ENCODE assay signal across 28 cellular contexts in the genomic region with DNA sequence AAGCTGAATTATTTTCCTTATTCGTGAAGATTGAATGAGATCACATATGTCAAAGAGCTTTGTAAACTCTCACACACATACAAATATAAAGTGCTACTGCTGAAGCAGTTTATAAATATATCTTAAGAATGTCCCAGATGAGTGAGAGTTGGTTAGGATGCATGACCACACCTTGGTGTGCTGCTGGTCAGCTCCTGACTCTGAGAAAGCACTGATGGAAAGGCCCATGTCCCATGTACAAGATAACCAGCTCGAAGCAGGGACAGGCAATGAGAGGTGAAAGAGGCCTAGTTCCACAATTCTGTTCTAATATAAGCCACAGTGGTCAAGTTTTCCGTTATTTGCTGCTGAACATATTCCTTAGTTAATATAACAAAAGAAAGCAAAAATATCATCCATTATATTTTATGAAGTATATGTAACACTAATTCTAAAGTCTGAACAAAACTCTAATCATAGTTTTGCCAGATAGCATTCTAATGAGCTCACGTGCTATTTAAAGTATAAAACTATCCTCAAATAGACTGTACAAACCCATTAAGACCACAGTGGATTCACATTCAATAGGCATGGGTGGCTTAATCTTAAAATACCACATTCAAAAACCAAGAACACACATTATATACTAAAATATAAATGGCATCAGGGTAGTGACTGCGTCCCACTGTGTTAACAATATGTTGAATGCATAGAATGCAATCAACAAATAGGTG.
"Had no signal": no experiment of that assay in that cellular context is flagged by ENCODE, and none has a peak within 500 bp of the region (broad histone marks: within the 10 kb centered on the region; RNA-seq: fewer than 3 reads in every experiment).

No MANE protein-coding gene starts in this region.

- DNase-seq: activated CD4-positive, alpha-beta memory T cell treated with anti-CD3 and anti-CD28 coated beads for 36 hours; activated CD4-positive, alpha-beta T cell treated with anti-CD3 and anti-CD28 coated beads for 36 hours; activated CD4-positive, alpha-beta T cell treated with anti-CD3 and anti-CD28 coated beads, Interleukin-2, amount 10 ng/mL, durations not matched to agents 24 days and 14 days; activated CD4-positive, CD25-positive, alpha-beta regulatory T cell; activated CD4-positive, CD25-positive, alpha-beta regulatory T cell treated with anti-CD3 and anti-CD28 coated beads, Interleukin-2, amount 50 U/mL, for 72 hours; activated CD8-positive, alpha-beta memory T cell treated with anti-CD3 and anti-CD28 coated beads, Interleukin-2, amount 10 ng/mL, durations not matched to agents 7 days and 5 days; activated CD8-positive, alpha-beta memory T cell treated with anti-CD3 and anti-CD28 coated beads, Interleukin-2, amount 50 U/mL, for 4 hours; activated CD8-positive, alpha-beta T cell treated with anti-CD3 and anti-CD28 coated beads, Interleukin-2, amount 10 ng/mL, durations not matched to agents 7 days and 5 days; activated gamma-delta T cell; activated naive CD4-positive, alpha-beta T cell; activated naive CD4-positive, alpha-beta T cell treated with anti-CD3 and anti-CD28 coated beads, Interleukin-2, amount 10 ng/mL, durations not matched to agents 7 days and 5 days; activated naive CD8-positive, alpha-beta T cell treated with anti-CD3 and anti-CD28 coated beads, Interleukin-2, amount 10 ng/mL, durations not matched to agents 7 days and 5 days; activated T-cell treated with anti-CD3 and anti-CD28 coated beads, Interleukin-2, amount 50 U/mL, for 1 hour; activated T-cell treated with anti-CD3 and anti-CD28 coated beads, Interleukin-2, amount 50 U/mL, for 48 hours; central memory CD4-positive, alpha-beta T cell; cerebellar nuclear complex; colonic mucosa; effector CD8-positive, alpha-beta T cell; esophagus squamous epithelium; foreskin melanocyte; T-helper 1 cell; T-helper 2 cell had no signal

- H3K4me1 ChIP-seq: breast epithelium, colonic mucosa had no signal

- H3K27me3 ChIP-seq: ascending aorta, breast epithelium, cardiac muscle cell, colonic mucosa, esophagus squamous epithelium had no signal

- H3K4me3 ChIP-seq: ascending aorta, breast epithelium, cardiac muscle cell, colonic mucosa, esophagus squamous epithelium had no signal

- H3K27ac Mint-ChIP-seq: activated CD4-positive, alpha-beta memory T cell treated with anti-CD3 and anti-CD28 coated beads for 36 hours; activated CD4-positive, alpha-beta T cell treated with anti-CD3 and anti-CD28 coated beads for 36 hours; activated CD4-positive, alpha-beta T cell treated with anti-CD3 and anti-CD28 coated beads, Interleukin-2, amount 10 ng/mL, durations not matched to agents 24 days and 14 days; activated CD8-positive, alpha-beta memory T cell treated with anti-CD3 and anti-CD28 coated beads, Interleukin-2, amount 10 ng/mL, durations not matched to agents 7 days and 5 days; activated CD8-positive, alpha-beta T cell treated with anti-CD3 and anti-CD28 coated beads, Interleukin-2, amount 10 ng/mL, durations not matched to agents 7 days and 5 days; activated naive CD4-positive, alpha-beta T cell treated with anti-CD3 and anti-CD28 coated beads, Interleukin-2, amount 10 ng/mL, durations not matched to agents 7 days and 5 days; activated naive CD8-positive, alpha-beta T cell treated with anti-CD3 and anti-CD28 coated beads, Interleukin-2, amount 10 ng/mL, durations not matched to agents 7 days and 5 days; brain had no signal

- H3K36me3 ChIP-seq: breast epithelium, cardiac muscle cell, colonic mucosa had no signal

- H3K4me1 Mint-ChIP-seq: activated CD4-positive, alpha-beta T cell treated with anti-CD3 and anti-CD28 coated beads for 36 hours; activated CD8-positive, alpha-beta memory T cell treated with anti-CD3 and anti-CD28 coated beads, Interleukin-2, amount 10 ng/mL, durations not matched to agents 7 days and 5 days; activated naive CD4-positive, alpha-beta T cell treated with anti-CD3 and anti-CD28 coated beads, Interleukin-2, amount 10 ng/mL, durations not matched to agents 7 days and 5 days; brain had no signal

- H3K9me3 Mint-ChIP-seq: activated CD4-positive, alpha-beta memory T cell treated with anti-CD3 and anti-CD28 coated beads for 36 hours; activated naive CD4-positive, alpha-beta T cell treated with anti-CD3 and anti-CD28 coated beads, Interleukin-2, amount 10 ng/mL, durations not matched to agents 7 days and 5 days; activated naive CD4-positive, alpha-beta T cell treated with anti-CD3 and anti-CD28 coated beads, Interleukin-2, amount 50 U/mL, for 72 hours; activated naive CD8-positive, alpha-beta T cell treated with anti-CD3 and anti-CD28 coated beads, Interleukin-2, amount 10 ng/mL, durations not matched to agents 7 days and 5 days; brain had no signal

- H3K27me3 Mint-ChIP-seq: activated CD4-positive, alpha-beta memory T cell treated with anti-CD3 and anti-CD28 coated beads for 36 hours; activated CD4-positive, alpha-beta T cell treated with anti-CD3 and anti-CD28 coated beads for 36 hours; activated CD4-positive, alpha-beta T cell treated with anti-CD3 and anti-CD28 coated beads, Interleukin-2, amount 10 ng/mL, durations not matched to agents 24 days and 14 days; activated CD8-positive, alpha-beta memory T cell treated with anti-CD3 and anti-CD28 coated beads, Interleukin-2, amount 10 ng/mL, durations not matched to agents 7 days and 5 days; activated naive CD4-positive, alpha-beta T cell treated with anti-CD3 and anti-CD28 coated beads, Interleukin-2, amount 10 ng/mL, durations not matched to agents 7 days and 5 days; activated naive CD8-positive, alpha-beta T cell treated with anti-CD3 and anti-CD28 coated beads, Interleukin-2, amount 10 ng/mL, durations not matched to agents 7 days and 5 days; brain had no signal

- H3K4me3 Mint-ChIP-seq: activated CD4-positive, alpha-beta memory T cell treated with anti-CD3 and anti-CD28 coated beads for 36 hours; activated CD4-positive, alpha-beta T cell treated with anti-CD3 and anti-CD28 coated beads for 36 hours; activated CD4-positive, alpha-beta T cell treated with anti-CD3 and anti-CD28 coated beads, Interleukin-2, amount 10 ng/mL, durations not matched to agents 24 days and 14 days; activated CD8-positive, alpha-beta memory T cell treated with anti-CD3 and anti-CD28 coated beads, Interleukin-2, amount 10 ng/mL, durations not matched to agents 7 days and 5 days; activated CD8-positive, alpha-beta T cell treated with anti-CD3 and anti-CD28 coated beads, Interleukin-2, amount 10 ng/mL, durations not matched to agents 7 days and 5 days; activated naive CD4-positive, alpha-beta T cell treated with anti-CD3 and anti-CD28 coated beads, Interleukin-2, amount 10 ng/mL, durations not matched to agents 7 days and 5 days; activated naive CD8-positive, alpha-beta T cell treated with anti-CD3 and anti-CD28 coated beads, Interleukin-2, amount 10 ng/mL, durations not matched to agents 7 days and 5 days; brain had no signal

- H3K27ac ChIP-seq: ascending aorta, breast epithelium, cardiac muscle cell, colonic mucosa, epithelial cell of prostate had no signal

- ATAC-seq: activated CD4-positive, alpha-beta T cell treated with anti-CD3 and anti-CD28 coated beads for 36 hours; activated CD8-positive, alpha-beta memory T cell treated with anti-CD3 and anti-CD28 coated beads, Interleukin-2, amount 10 ng/mL, durations not matched to agents 7 days and 5 days; activated CD8-positive, alpha-beta T cell treated with anti-CD3 and anti-CD28 coated beads, Interleukin-2, amount 10 ng/mL, durations not matched to agents 7 days and 5 days; activated naive CD4-positive, alpha-beta T cell treated with anti-CD3 and anti-CD28 coated beads, Interleukin-2, amount 50 U/mL, for 72 hours had no signal

- H3K9me3 ChIP-seq: ascending aorta, breast epithelium, colonic mucosa, esophagus squamous epithelium had no signal
